ENCODE assay signal across 17 cellular contexts in genomic region chr15:36106640-36107335, GRCh38.
DNase-seq lines count a peak whose midpoint lies in the region; ATAC-seq and TF ChIP-seq lines count a peak whose summit lies in the region.
"Had no signal": no experiment of that assay in that cellular context is flagged by ENCODE, and none has a peak within 500 bp of the region (broad histone marks: within the 10 kb centered on the region; RNA-seq: fewer than 3 reads in every experiment).

No MANE protein-coding gene starts in this region.

- no peak overlapping the region for H3K4me3 ChIP-seq in cardiac fibroblast (replicated peaks in 1 of 2; ENCODE audit: low read depth in 2 of 2, low read length in 2 of 2)
- H3K4me3 ChIP-seq in BE2C (ENCODE audit: low read depth, low read length) = no peak overlapping the region
- H3K4me3 ChIP-seq: BLaER1 treated with 17β-estradiol and CSF1 and Interleukin-3, amounts not matched to agents 10 nM and 100 nM; body of pancreas; left lung; spleen; upper lobe of left lung had no signal

- no peaks in the 10 kb centered on the region for H3K36me3 ChIP-seq in BE2C
- H3K36me3 ChIP-seq: BLaER1 treated with 17β-estradiol and CSF1 and Interleukin-3, amounts not matched to agents 10 nM and 100 nM; left lung; spleen; upper lobe of left lung had no signal

- in situ Hi-C loops in GM13977 (cut with MboI; ENCODE audit: low pct_unique_long_range_greater_than_20kb, low sequenced_read_pairs, unreplicated experiment) = no loop called here

- ATAC-seq in left ventricle myocardium superior (peak; percentile 96), GM21717 (IDR thresholded peaks at IDR 0.05; ENCODE audit: unreplicated experiment) (no peak), GM18505 (IDR thresholded peaks at IDR 0.05; ENCODE audit: unreplicated experiment) (no peak)
- ATAC-seq: body of pancreas; left lung; stimulated activated memory B cell treated with anti-CD40 and anti-IgM and Interleukin-4, amounts not matched to agents 10 μg/mL and 1 μg/mL and 100 μg/mL, for 72 hours had no signal

- TF ChIP-seq POLR2A in GM18505 (IDR thresholded peaks at IDR 0.05; ENCODE audit: borderline replicate concordance, extremely low read depth, insufficient read depth, insufficient read length) = no peak

- intact Hi-C loops in left ventricle myocardium superior (cut with micrococcal nuclease) = no loop called here

- TF ChIP-seq CTCF in cardiac fibroblast (IDR thresholded peaks at IDR 0.05; ENCODE audit: low read depth, low read length) = no peak
- no peak for TF ChIP-seq CTCF in GM13977 (IDR thresholded peaks at IDR 0.05; ENCODE audit: extremely low read depth, insufficient read depth, missing control alignments)
- no peak for TF ChIP-seq CTCF in BE2C (IDR thresholded peaks at IDR 0.05; ENCODE audit: low read depth, low read length)

- DNase-seq in DMS114 treated with DMSO at 0.1 percent for 48 hours (lab: John Stamatoyannopoulos, UW; ENCODE audit: unreplicated experiment) = peak; percentile 93
- DNase-seq in NCI-H128 (lab: John Stamatoyannopoulos, UW; ENCODE audit: unreplicated experiment) = peak; percentile 1
- DNase-seq in cardiac fibroblast (ENCODE audit: low read depth in 2 of 2) = peak; percentile 33 to 38
- DNase-seq in left ventricle myocardium superior = peak; percentile 21
- DNase-seq in GM13977 (ENCODE audit: low spot score) = no peak
- no peak for DNase-seq in BE2C
- DNase-seq: activated CD4-positive, alpha-beta T cell treated with anti-CD3 and anti-CD28 coated beads, Interleukin-2, amount 10 ng/mL, durations not matched to agents 7 days and 5 days; activated naive CD4-positive, alpha-beta T cell treated with Interleukin-2 at 50 U/mL for 16 hours; body of pancreas; left lung; NCI-H526 treated with DMSO at 0.1 percent for 48 hours; spleen; upper lobe of left lung had no signal

- H3K4me1 ChIP-seq in BE2C = no peaks in the 10 kb centered on the region; the same call in 1 of the 2 replicates
- H3K4me1 ChIP-seq: BLaER1 treated with 17β-estradiol and CSF1 and Interleukin-3, amounts not matched to agents 10 nM and 100 nM; body of pancreas; left lung; spleen; upper lobe of left lung had no signal

- no peaks in the 10 kb centered on the region for H3K27me3 ChIP-seq in BE2C
- H3K27me3 ChIP-seq: BLaER1 treated with 17β-estradiol and CSF1 and Interleukin-3, amounts not matched to agents 10 nM and 100 nM; body of pancreas; left lung; spleen; upper lobe of left lung had no signal

- no peaks in the 10 kb centered on the region for H3K9me3 ChIP-seq in BE2C
- H3K9me3 ChIP-seq: BLaER1 treated with 17β-estradiol and CSF1 and Interleukin-3, amounts not matched to agents 10 nM and 100 nM; body of pancreas; left lung; spleen; upper lobe of left lung had no signal

Comparison
In these comparisons a context has a peak if more than half of its experiments do, and no peak if none do; other contexts are left out.
1. DNase-seq: peak in DMS114 treated with DMSO at 0.1 percent for 48 hours (single experiment), NCI-H128 (single experiment), cardiac fibroblast (2 of 2) and left ventricle myocardium superior (single experiment); none in GM13977 (single experiment) and BE2C (single experiment).